Comparison of ENCODE assay signal across 1 cellular context in the genomic region with DNA sequence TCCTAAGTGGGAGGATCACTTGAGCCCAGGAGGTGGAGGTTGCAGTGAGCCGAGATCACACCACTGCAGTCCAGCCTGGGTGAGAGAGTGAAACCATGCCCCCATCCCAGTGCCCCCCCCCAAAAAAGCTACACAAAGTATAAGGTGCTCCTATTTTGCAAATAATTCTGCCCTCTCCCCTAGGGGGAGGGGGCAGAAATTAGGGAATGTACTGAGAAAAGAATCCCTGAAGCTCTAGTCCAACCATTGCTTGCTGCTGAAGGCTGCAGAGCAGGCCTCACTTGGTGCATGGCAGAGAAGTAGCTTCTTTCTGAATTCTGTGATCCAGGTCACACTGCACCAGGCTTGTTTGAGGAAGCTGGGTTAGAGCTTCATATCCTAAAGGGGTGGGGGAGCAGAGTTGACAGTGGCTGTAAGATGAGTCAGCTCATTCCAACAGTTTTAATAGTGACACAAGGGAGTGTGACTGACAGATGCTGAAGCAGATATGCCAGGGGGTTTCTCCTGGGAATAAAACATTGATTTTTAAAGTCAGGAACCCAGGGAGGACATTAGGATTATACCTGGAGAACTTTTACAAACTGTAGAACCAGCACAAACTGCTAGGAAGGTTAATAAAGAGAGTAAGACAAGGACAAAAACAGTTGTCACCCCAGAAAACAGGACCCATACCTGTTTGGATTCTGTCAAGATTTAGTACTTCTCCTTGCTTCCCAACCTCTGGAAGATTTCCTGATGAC.
TF ChIP-seq lines count a peak whose summit lies in the region.

No MANE protein-coding gene starts in this region.

TF ChIP-seq in SK-N-SH treated with all-trans-retinoic acid at 6 μM for 48 hours, 23 proteins besides CTCF, POLR2A, EP300 and RAD21 (continued from another document):
- TF ChIP-seq PPARA (CRISPR knock-in tag; IDR thresholded peaks at IDR 0.05; ENCODE audit: borderline replicate concordance) (no peak), GLIS3 (CRISPR knock-in tag; IDR thresholded peaks at IDR 0.05) (no peak), CSDC2 (CRISPR knock-in tag; IDR thresholded peaks at IDR 0.05) (no peak), ZNF70 (CRISPR knock-in tag; IDR thresholded peaks at IDR 0.05) (no peak), ZC3H10 (CRISPR knock-in tag; IDR thresholded peaks at IDR 0.05) (no peak), ESRRG (CRISPR knock-in tag; IDR thresholded peaks at IDR 0.05) (no peak), TCF4 (CRISPR knock-in tag; IDR thresholded peaks at IDR 0.05; ENCODE audit: borderline replicate concordance) (no peak)
- TF ChIP-seq, protein P1, sequence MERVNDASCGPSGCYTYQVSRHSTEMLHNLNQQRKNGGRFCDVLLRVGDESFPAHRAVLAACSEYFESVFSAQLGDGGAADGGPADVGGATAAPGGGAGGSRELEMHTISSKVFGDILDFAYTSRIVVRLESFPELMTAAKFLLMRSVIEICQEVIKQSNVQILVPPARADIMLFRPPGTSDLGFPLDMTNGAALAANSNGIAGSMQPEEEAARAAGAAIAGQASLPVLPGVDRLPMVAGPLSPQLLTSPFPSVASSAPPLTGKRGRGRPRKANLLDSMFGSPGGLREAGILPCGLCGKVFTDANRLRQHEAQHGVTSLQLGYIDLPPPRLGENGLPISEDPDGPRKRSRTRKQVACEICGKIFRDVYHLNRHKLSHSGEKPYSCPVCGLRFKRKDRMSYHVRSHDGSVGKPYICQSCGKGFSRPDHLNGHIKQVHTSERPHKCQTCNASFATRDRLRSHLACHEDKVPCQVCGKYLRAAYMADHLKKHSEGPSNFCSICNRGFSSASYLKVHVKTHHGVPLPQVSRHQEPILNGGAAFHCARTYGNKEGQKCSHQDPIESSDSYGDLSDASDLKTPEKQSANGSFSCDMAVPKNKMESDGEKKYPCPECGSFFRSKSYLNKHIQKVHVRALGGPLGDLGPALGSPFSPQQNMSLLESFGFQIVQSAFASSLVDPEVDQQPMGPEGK (CRISPR knock-in tag; IDR thresholded peaks at IDR 0.05; ENCODE audit: borderline replicate concordance): no peak
